Comparison of ENCODE assay signal across 10 cellular contexts in the genomic region with DNA sequence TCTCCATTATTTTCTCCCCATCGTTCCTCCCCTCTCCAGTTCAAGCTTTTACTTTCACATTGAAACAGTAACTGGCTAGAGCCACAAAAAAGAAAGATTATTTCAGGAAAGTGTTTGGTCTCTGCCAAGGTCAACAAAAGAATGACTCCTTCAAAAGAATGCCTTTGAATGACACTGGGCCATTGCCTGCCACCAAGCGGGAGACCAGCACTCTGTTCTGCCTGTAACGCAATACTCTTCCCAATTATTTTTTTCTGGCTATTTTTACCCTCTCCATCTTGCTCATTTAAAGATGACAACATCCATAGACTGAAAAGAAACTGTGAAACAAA. TPM values are rescaled to one million over a fixed set of nuclear protein-coding genes. Genes with fewer than 3 reads are reported as not detected.
DNase-seq lines count a peak whose midpoint lies in the region; ATAC-seq and TF ChIP-seq lines count a peak whose summit lies in the region.
"Had no signal": no experiment of that assay in that cellular context is flagged by ENCODE, and none has a peak within 500 bp of the region (broad histone marks: within the 10 kb centered on the region; RNA-seq: fewer than 3 reads in every experiment).

No MANE protein-coding gene starts in this region.

- no peak overlapping the region for H2AK9ac ChIP-seq in IMR-90 (replicated peaks; ENCODE audit: low read depth, low read length, poor library complexity)

- H3K27ac ChIP-seq in IMR-90 (ENCODE audit: insufficient read depth, low read length) (no peak overlapping the region), smooth muscle cell (ENCODE audit: low read depth) (no peak overlapping the region)
- H3K27ac ChIP-seq in CD8-positive, alpha-beta memory T cell (ENCODE audit: low read depth, low read length), result no peak overlapping the region

- ATAC-seq in IMR-90 (ENCODE audit: low read depth), result no peak
- peak; percentile 71 for ATAC-seq in left colon
- no peak for ATAC-seq in GM21576 (IDR thresholded peaks at IDR 0.05; ENCODE audit: unreplicated experiment)
- ATAC-seq: stimulated activated effector memory CD8-positive, alpha-beta T cell treated with anti-CD3 and anti-CD28 coated beads, Interleukin-12 subunit alpha, Interleukin-12 subunit beta, amount 100 ng/mL, for 72 hours had no signal

- no peak overlapping the region for H3K56ac ChIP-seq in IMR-90 (ENCODE audit: extremely low read depth, insufficient read depth, low read length)

- no peak overlapping the region for H2AFZ ChIP-seq in IMR-90 (replicated peaks; ENCODE audit: low read length, poor library complexity)
- H2AFZ ChIP-seq in smooth muscle cell (ENCODE audit: low read depth), result peak overlapping the region; percentile 45

- no peak overlapping the region for H2BK15ac ChIP-seq in IMR-90 (ENCODE audit: low read depth, low read length)

- H3K4me1 ChIP-seq in IMR-90 (ENCODE audit: control insufficient read depth, insufficient read depth, low read length), result peaks cover 3% of the 10 kb centered on the region; the same call in 1 of the 2 replicates
- no peaks in the 10 kb centered on the region for H3K4me1 ChIP-seq in smooth muscle cell (ENCODE audit: low read depth)
- H3K4me1 ChIP-seq in CD8-positive, alpha-beta memory T cell (ENCODE audit: insufficient read depth, low read length), result no peaks in the 10 kb centered on the region

- no peak overlapping the region; the same call in 1 of the 2 replicates for H3K18ac ChIP-seq in IMR-90 (ENCODE audit: low read depth, low read length)

- H3K36me3 ChIP-seq in IMR-90 (ENCODE audit: control insufficient read depth, insufficient read depth, low read length) (no peaks in the 10 kb centered on the region; the same call in 1 of the 2 replicates), smooth muscle cell (ENCODE audit: low read depth) (no peaks in the 10 kb centered on the region)
- no peaks in the 10 kb centered on the region for H3K36me3 ChIP-seq in CD8-positive, alpha-beta memory T cell (ENCODE audit: insufficient read depth, low read length)

- no peak for DNase-seq in IMR-90
- DNase-seq in left colon, result no peak
- no peak for DNase-seq in smooth muscle cell (lab: John Stamatoyannopoulos, UW; ENCODE audit: unreplicated experiment)
- DNase-seq in NCI-H128 (lab: John Stamatoyannopoulos, UW; ENCODE audit: unreplicated experiment), result no peak
- no peak for DNase-seq in CD8-positive, alpha-beta memory T cell
- DNase-seq in NCI-H510A treated with DMSO at 0.1 percent for 48 hours (lab: John Stamatoyannopoulos, UW), result no peak
- DNase-seq: activated CD8-positive, alpha-beta memory T cell treated with anti-CD3 and anti-CD28 coated beads, Interleukin-2, amount 50 U/mL, for 48 hours had no signal

- H3K9ac ChIP-seq in IMR-90 (ENCODE audit: low read depth, low read length) (no peak overlapping the region), smooth muscle cell (ENCODE audit: low read depth) (no peak overlapping the region)

- H3K27me3 ChIP-seq in IMR-90 (ENCODE audit: control insufficient read depth, insufficient read depth, low read length) (no peaks in the 10 kb centered on the region), smooth muscle cell (ENCODE audit: low read depth) (no peaks in the 10 kb centered on the region)
- no peaks in the 10 kb centered on the region for H3K27me3 ChIP-seq in CD8-positive, alpha-beta memory T cell (ENCODE audit: insufficient read depth, low read length, poor library complexity, severe bottlenecking)

- POLR2A ChIA-PET in IMR-90 (lab: Charles Lee; ENCODE audit: unreplicated experiment), result no interaction called here
- POLR2A ChIA-PET in CD8-positive, alpha-beta memory T cell (lab: Charles Lee), result no interaction called here

- 0 out of 2 replicates have a peak overlapping the region, but pooled peaks have one; percentile 29 for H4K5ac ChIP-seq in IMR-90 (ENCODE audit: low read depth, low read length)

- H2BK20ac ChIP-seq in IMR-90 (ENCODE audit: low read depth, low read length), result no peak overlapping the region

- no peak overlapping the region for H4K91ac ChIP-seq in IMR-90 (ENCODE audit: insufficient read depth, low read depth, low read length)

- no peaks in the 10 kb centered on the region for H3K9me3 ChIP-seq in IMR-90 (ENCODE audit: control insufficient read depth, insufficient read depth, low read length)
- H3K9me3 ChIP-seq in smooth muscle cell (replicated peaks; ENCODE audit: low read depth), result no peaks in the 10 kb centered on the region
- H3K9me3 ChIP-seq in CD8-positive, alpha-beta memory T cell (ENCODE audit: low read length), result no peaks in the 10 kb centered on the region

- H4K8ac ChIP-seq in IMR-90 (ENCODE audit: low read depth in 2 of 2, low read length in 2 of 2), result no peak overlapping the region

- peak overlapping the region; percentile 67 for H3K4me2 ChIP-seq in IMR-90 (ENCODE audit: low read depth, low read length)
- no peak overlapping the region for H3K4me2 ChIP-seq in smooth muscle cell

- H3K4me3 Mint-ChIP-seq in brain, result peak overlapping the region; percentile 6 to 71 (median 61)
- no peak overlapping the region for H3K4me3 Mint-ChIP-seq in CD8-positive, alpha-beta memory T cell
- H3K4me3 Mint-ChIP-seq: stimulated activated effector memory CD8-positive, alpha-beta T cell treated with anti-CD3 and anti-CD28 coated beads, Interleukin-12 subunit alpha, Interleukin-12 subunit beta, amount 100 ng/mL, for 72 hours had no signal

- dilution Hi-C loops in IMR-90 (cut with HindIII; ENCODE audit: low sequenced_read_pairs, unreplicated experiment), result no loop called here

- intact Hi-C loops in IMR-90 (cut with micrococcal nuclease) (no loop called here), left colon (cut with DNase I, micrococcal nuclease) (no loop called here)

- H3K4me3 ChIP-seq in IMR-90 (ENCODE audit: insufficient read depth, low read depth, low read length) (no peak overlapping the region), smooth muscle cell (no peak overlapping the region)
- no peak overlapping the region for H3K4me3 ChIP-seq in CD8-positive, alpha-beta memory T cell (ENCODE audit: low read length)

- H3K79me2 ChIP-seq in smooth muscle cell (ENCODE audit: low read depth), result no peaks in the 10 kb centered on the region

- H2BK120ac ChIP-seq in IMR-90 (ENCODE audit: low read depth, low read length), result no peak overlapping the region

- peaks cover 19% of the 10 kb centered on the region for H3K4me1 Mint-ChIP-seq in brain
- H3K4me1 Mint-ChIP-seq in CD8-positive, alpha-beta memory T cell, result no peaks in the 10 kb centered on the region
- H3K4me1 Mint-ChIP-seq: stimulated activated effector memory CD8-positive, alpha-beta T cell treated with anti-CD3 and anti-CD28 coated beads, Interleukin-12 subunit alpha, Interleukin-12 subunit beta, amount 100 ng/mL, for 72 hours had no signal

- H3K36me3 Mint-ChIP-seq in brain, result no peaks in the 10 kb centered on the region
- peaks cover 0 to 2% (median 0%) of the 10 kb centered on the region in 3 donors for H3K36me3 Mint-ChIP-seq in CD8-positive, alpha-beta memory T cell
- H3K36me3 Mint-ChIP-seq: stimulated activated effector memory CD8-positive, alpha-beta T cell treated with anti-CD3 and anti-CD28 coated beads, Interleukin-12 subunit alpha, Interleukin-12 subunit beta, amount 100 ng/mL, for 72 hours had no signal

- H3K9me1 ChIP-seq in IMR-90 (ENCODE audit: insufficient read depth, low read length), result no peaks in the 10 kb centered on the region

- no peaks in the 10 kb centered on the region for H3F3A ChIP-seq in smooth muscle cell (ENCODE audit: low read depth)

- H3K14ac ChIP-seq in IMR-90 (replicated peaks; ENCODE audit: low read depth, low read length), result no peak overlapping the region

- TF ChIP-seq RAD21 in IMR-90 (IDR thresholded peaks at IDR 0.05; ENCODE audit: low read length), result no peak

- H3K9me3 Mint-ChIP-seq in brain, result no peaks in the 10 kb centered on the region
- no peaks in the 10 kb centered on the region for H3K9me3 Mint-ChIP-seq in CD8-positive, alpha-beta memory T cell
- H3K9me3 Mint-ChIP-seq: stimulated activated effector memory CD8-positive, alpha-beta T cell treated with anti-CD3 and anti-CD28 coated beads, Interleukin-12 subunit alpha, Interleukin-12 subunit beta, amount 100 ng/mL, for 72 hours had no signal

- in situ Hi-C loops in IMR-90 (cut with MboI; ENCODE audit: low sequenced_read_pairs), result no loop called here

- H2AK5ac ChIP-seq in IMR-90 (ENCODE audit: low read depth, low read length), result no peak overlapping the region

- H3K23ac ChIP-seq in IMR-90 (ENCODE audit: low read depth, low read length), result 0 out of 2 replicates have a peak overlapping the region, but pooled peaks have one; percentile 16

- no CpG with 5 or more reads among the region's 3 CpGs for WGBS in IMR-90 (ENCODE audit: extremely low coverage in 2 of 2, insufficient read length in 1 of 2), 2 experiments
- 57% methylated on average over 3 of the region's 3 CpGs for WGBS in smooth muscle cell (ENCODE audit: low lambda C conversion rate)

- H2BK5ac ChIP-seq in IMR-90 (ENCODE audit: low read depth, low read length, poor library complexity, severe bottlenecking), result no peak overlapping the region

- no TSS peak for BruUV-seq in IMR-90 (replicated peaks; lab: Mats Ljungman, UMichigan)

- peak overlapping the region; percentile 36 to 72 (median 52) for H3K27ac Mint-ChIP-seq in brain
- H3K27ac Mint-ChIP-seq in CD8-positive, alpha-beta memory T cell, result peak overlapping the region in 1 of 8 donors; percentile 34
- H3K27ac Mint-ChIP-seq: stimulated activated effector memory CD8-positive, alpha-beta T cell treated with anti-CD3 and anti-CD28 coated beads, Interleukin-12 subunit alpha, Interleukin-12 subunit beta, amount 100 ng/mL, for 72 hours had no signal

- H3K4ac ChIP-seq in IMR-90 (ENCODE audit: low read depth, low read length), result no peak overlapping the region

- H3K27me3 Mint-ChIP-seq in brain, result peaks cover 3% of the 10 kb centered on the region
- no peaks in the 10 kb centered on the region for H3K27me3 Mint-ChIP-seq in CD8-positive, alpha-beta memory T cell

- no peaks in the 10 kb centered on the region for H3K79me1 ChIP-seq in IMR-90 (ENCODE audit: low read depth in 1 of 2, low read length in 2 of 2)

- no peak for TF ChIP-seq CTCF in IMR-90 (conservative IDR thresholded peaks at IDR 0.05; ENCODE audit: low read depth, low read length)
- no peak for TF ChIP-seq CTCF in brain (conservative IDR thresholded peaks at IDR 0.05)
- no peak for TF ChIP-seq CTCF in smooth muscle cell (IDR thresholded peaks at IDR 0.05; ENCODE audit: borderline replicate concordance, insufficient read depth, poor library complexity, severe bottlenecking)

- H4K20me1 ChIP-seq in IMR-90 (ENCODE audit: insufficient read depth, low read length), result no peaks in the 10 kb centered on the region
- H4K20me1 ChIP-seq in smooth muscle cell (ENCODE audit: low read depth), result no peaks in the 10 kb centered on the region

- TF ChIP-seq POLR2A in IMR-90 (IDR thresholded peaks at IDR 0.05; ENCODE audit: low read depth, low read length), result no peak

- CTCF ChIA-PET in IMR-90 (lab: Yijun Ruan, JAX), result interaction anchor here (1.0 to 1.5 kb wide), 2 partner anchors 12 to 342 kb away, joined by 3 to 4 read pairs; no protein-coding TSS in a partner anchor
- CTCF ChIA-PET in CD8-positive, alpha-beta memory T cell (lab: Charles Lee), result no interaction called here

RNA-seq across cellular contexts. Expression of gene EHHADH, which starts 37.3 kb away (rescaled TPM):
- total RNA-seq in IMR-90 (2012; rRNA removed), result 4.2 and 4.7 TPM in 2 replicates
- polyA plus RNA-seq in IMR-90 (2012; rRNA removed), result 2.0 TPM in 2 replicates
- polyA plus RNA-seq in IMR-90 (2012; cell fraction: cytosol; rRNA removed), result 0.95 and 1.7 TPM in 2 replicates
- polyA plus RNA-seq in IMR-90 (2012; cell fraction: nucleus; rRNA removed; ENCODE audit: low replicate concordance), result 0.47 and 2.0 TPM in 2 replicates
- 2.3 TPM for polyA plus RNA-seq in brain (ENCODE audit: insufficient read depth, low read depth, low replicate concordance)
- 10 to 100 TPM; 35.5 to 43.8 TPM for total RNA-seq in left colon
- 2.7 and 3.7 TPM in 2 replicates for total RNA-seq in smooth muscle cell
- 1.5 and 2.9 TPM in 2 replicates for polyA plus RNA-seq in smooth muscle cell
- 1 to 10 TPM; 1.7 to 2.2 TPM for total RNA-seq in CD8-positive, alpha-beta memory T cell
- polyA plus RNA-seq in CD8-positive, alpha-beta memory T cell, result 0.94 TPM

Comparison
In these comparisons a context has a peak if more than half of its experiments do, and no peak if none do; other contexts are left out.
1. H3K4me3 Mint-ChIP-seq: peak in brain (5 of 5); none in CD8-positive, alpha-beta memory T cell (0 of 7).